8 cellular contexts compared by ENCODE assay signal in the genomic region with DNA sequence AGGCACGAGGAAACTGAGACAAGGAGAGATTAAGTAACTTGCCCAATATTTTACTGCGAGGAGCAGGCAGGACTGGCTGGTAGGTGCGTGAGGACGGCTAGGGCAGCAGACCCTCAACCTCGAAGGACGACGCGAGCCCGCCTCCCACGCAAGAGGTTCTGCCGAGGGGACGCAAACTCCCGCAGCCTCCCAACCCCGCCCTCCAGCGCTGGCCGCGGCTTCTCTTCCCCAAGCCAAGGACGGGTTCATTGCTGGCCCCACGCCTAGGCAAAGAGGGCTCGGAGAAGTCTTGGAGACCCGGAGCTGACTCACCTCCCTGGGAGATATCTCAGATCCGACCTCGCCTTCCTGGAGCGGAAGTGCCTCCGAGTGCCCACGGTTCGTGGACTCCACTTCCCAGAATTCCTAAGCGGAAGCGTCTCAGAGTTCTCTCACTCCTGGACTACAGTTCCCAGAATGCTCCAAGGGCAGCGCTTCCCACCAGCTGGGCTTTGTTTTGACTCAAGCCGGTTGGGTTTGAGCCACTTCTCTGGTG. TPM values are rescaled to one million over a fixed set of nuclear protein-coding genes. Genes with fewer than 3 reads are reported as not detected.
A peak's percentile ranks its signal among the peaks of the same experiment; 100 is the strongest.
DNase-seq lines count a peak whose midpoint lies in the region; ATAC-seq lines count a peak whose summit lies in the region.

TSS of gene ZNF235 (minus strand) at position 367 of the 535 bp plus-strand sequence. CDS start 1,621 bp downstream, outside the sequence.

- peak within 1 kb of the TSS; percentile 70 for H3K9ac ChIP-seq in mucosa of stomach (ENCODE audit: low read length)

- no peaks in the 10 kb centered on the region for H3K27me3 ChIP-seq in mucosa of stomach (ENCODE audit: control insufficient read depth, insufficient read depth, low read length)

- H3K27ac Mint-ChIP-seq in activated T-cell treated with anti-CD3 and anti-CD28 coated beads, Interleukin-2, amount 50 U/mL, for 24 hours: peak within 1 kb of the TSS; percentile 85

- peaks cover 30% of the 10 kb centered on the region for H3K9me3 Mint-ChIP-seq in activated T-cell treated with anti-CD3 and anti-CD28 coated beads, Interleukin-2, amount 50 U/mL, for 24 hours

- no peaks in the 10 kb centered on the region for H3K36me3 ChIP-seq in mucosa of stomach (ENCODE audit: control insufficient read depth, insufficient read depth, low read length)

- ATAC-seq in GM21447 (IDR thresholded peaks at IDR 0.05; ENCODE audit: unreplicated experiment) (peak; percentile 93), esophagus mucosa (peak; percentile 99)

- peaks cover 30% of the 10 kb centered on the region for H3K4me1 Mint-ChIP-seq in activated T-cell treated with anti-CD3 and anti-CD28 coated beads, Interleukin-2, amount 50 U/mL, for 24 hours (ENCODE audit: low read depth)

- DNase-seq in D341Med (ENCODE audit: low spot score) (peak; percentile 91), HuH-7.5 (ENCODE audit: low spot score) (peak; percentile 80), OCI-M2 (lab: John Stamatoyannopoulos, UW; ENCODE audit: unreplicated experiment) (peak; percentile 85)
- DNase-seq in activated T-cell treated with anti-CD3 and anti-CD28 coated beads, Interleukin-2, amount 50 U/mL, for 24 hours: peak; percentile 80
- peak; percentile 81 for DNase-seq in stimulated activated CD8-positive, alpha-beta memory T cell treated with anti-CD3 and anti-CD28 coated beads, Interleukin-4, amount 100 ng/mL, for 48 hours

- H3K36me3 Mint-ChIP-seq in activated T-cell treated with anti-CD3 and anti-CD28 coated beads, Interleukin-2, amount 50 U/mL, for 24 hours (ENCODE audit: low read depth): peaks cover 51% of the 10 kb centered on the region

- H3K27me3 Mint-ChIP-seq in activated T-cell treated with anti-CD3 and anti-CD28 coated beads, Interleukin-2, amount 50 U/mL, for 24 hours: peaks cover 4% of the 10 kb centered on the region

- peak within 1 kb of the TSS; percentile 91 for H3K4me3 ChIP-seq in mucosa of stomach (ENCODE audit: low read length)

- no peaks in the 10 kb centered on the region for H3K4me1 ChIP-seq in mucosa of stomach (ENCODE audit: control insufficient read depth, insufficient read depth, low read length)

- peak within 1 kb of the TSS; percentile 85 for H3K4me3 Mint-ChIP-seq in activated T-cell treated with anti-CD3 and anti-CD28 coated beads, Interleukin-2, amount 50 U/mL, for 24 hours

- no peaks in the 10 kb centered on the region for H3K9me3 ChIP-seq in mucosa of stomach (ENCODE audit: control insufficient read depth, low read length)

RNA-seq across cellular contexts. Expression of gene ZNF235, which starts in this region (rescaled TPM):
- 2.5 TPM for total RNA-seq in esophagus mucosa

Comparison
In these comparisons a context has a peak if more than half of its experiments do, and no peak if none do; other contexts are left out.
1. Peak in every context shown above with its lines: DNase-seq, ATAC-seq and H3K4me3 ChIP-seq.